2 cellular contexts compared by ENCODE assay signal in the genomic region with DNA sequence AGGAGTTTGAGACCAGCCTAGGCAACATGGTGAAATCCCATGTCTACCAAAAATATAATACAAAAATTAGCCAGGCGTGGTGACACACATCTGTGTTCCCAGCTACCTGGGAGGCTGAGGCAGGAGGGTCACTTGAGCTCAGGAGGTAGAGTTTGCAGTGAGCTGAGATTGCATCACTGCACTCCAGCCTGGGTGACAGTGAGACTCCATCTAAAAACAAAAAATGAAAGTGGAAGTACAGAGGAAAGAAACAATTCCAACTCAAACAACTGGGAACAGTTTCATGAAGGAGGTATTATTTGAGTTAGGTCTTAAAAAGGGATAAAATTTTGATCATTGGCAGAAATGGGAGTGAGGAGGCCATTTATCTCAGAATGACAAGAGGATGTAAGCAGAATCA.
TF ChIP-seq lines count a peak whose summit lies in the region.

No MANE protein-coding gene starts in this region.

TF ChIP-seq in K562, 482 proteins besides CTCF, POLR2A, EP300 and RAD21:
- TF ChIP-seq CCNT2 (IDR thresholded peaks at IDR 0.05; ENCODE audit: borderline replicate concordance, extremely low read depth, insufficient read length, low read depth, low read length) (no peak), RB1 (IDR thresholded peaks at IDR 0.05; ENCODE audit: low read depth) (no peak), RFX1 (IDR thresholded peaks at IDR 0.05) (no peak), L3MBTL2 (IDR thresholded peaks at IDR 0.05) (no peak), ZC3H11A (IDR thresholded peaks at IDR 0.05; ENCODE audit: low read depth, low read length) (no peak), CEBPB (tag; IDR thresholded peaks at IDR 0.05) (peak; percentile 70), TRIM28 (IDR thresholded peaks at IDR 0.05) (no peak), CEBPG (CRISPR knock-in tag; IDR thresholded peaks at IDR 0.05) (no peak), CEBPG (tag; conservative IDR thresholded peaks at IDR 0.05 in 1 of 2, IDR thresholded peaks at IDR 0.05 in 1 of 2) (peak; percentile 60; a peak in 2 of 4 replicates), HDAC2 (IDR thresholded peaks at IDR 0.05) (no peak)
- TF ChIP-seq, protein P1, sequence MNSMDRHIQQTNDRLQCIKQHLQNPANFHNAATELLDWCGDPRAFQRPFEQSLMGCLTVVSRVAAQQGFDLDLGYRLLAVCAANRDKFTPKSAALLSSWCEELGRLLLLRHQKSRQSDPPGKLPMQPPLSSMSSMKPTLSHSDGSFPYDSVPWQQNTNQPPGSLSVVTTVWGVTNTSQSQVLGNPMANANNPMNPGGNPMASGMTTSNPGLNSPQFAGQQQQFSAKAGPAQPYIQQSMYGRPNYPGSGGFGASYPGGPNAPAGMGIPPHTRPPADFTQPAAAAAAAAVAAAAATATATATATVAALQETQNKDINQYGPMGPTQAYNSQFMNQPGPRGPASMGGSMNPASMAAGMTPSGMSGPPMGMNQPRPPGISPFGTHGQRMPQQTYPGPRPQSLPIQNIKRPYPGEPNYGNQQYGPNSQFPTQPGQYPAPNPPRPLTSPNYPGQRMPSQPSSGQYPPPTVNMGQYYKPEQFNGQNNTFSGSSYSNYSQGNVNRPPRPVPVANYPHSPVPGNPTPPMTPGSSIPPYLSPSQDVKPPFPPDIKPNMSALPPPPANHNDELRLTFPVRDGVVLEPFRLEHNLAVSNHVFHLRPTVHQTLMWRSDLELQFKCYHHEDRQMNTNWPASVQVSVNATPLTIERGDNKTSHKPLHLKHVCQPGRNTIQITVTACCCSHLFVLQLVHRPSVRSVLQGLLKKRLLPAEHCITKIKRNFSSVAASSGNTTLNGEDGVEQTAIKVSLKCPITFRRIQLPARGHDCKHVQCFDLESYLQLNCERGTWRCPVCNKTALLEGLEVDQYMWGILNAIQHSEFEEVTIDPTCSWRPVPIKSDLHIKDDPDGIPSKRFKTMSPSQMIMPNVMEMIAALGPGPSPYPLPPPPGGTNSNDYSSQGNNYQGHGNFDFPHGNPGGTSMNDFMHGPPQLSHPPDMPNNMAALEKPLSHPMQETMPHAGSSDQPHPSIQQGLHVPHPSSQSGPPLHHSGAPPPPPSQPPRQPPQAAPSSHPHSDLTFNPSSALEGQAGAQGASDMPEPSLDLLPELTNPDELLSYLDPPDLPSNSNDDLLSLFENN (IDR thresholded peaks at IDR 0.05; ENCODE audit: low read depth in 2 of 2, low read length in 2 of 2): no peak
- TF ChIP-seq, protein P2, sequence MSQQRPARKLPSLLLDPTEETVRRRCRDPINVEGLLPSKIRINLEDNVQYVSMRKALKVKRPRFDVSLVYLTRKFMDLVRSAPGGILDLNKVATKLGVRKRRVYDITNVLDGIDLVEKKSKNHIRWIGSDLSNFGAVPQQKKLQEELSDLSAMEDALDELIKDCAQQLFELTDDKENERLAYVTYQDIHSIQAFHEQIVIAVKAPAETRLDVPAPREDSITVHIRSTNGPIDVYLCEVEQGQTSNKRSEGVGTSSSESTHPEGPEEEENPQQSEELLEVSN (IDR thresholded peaks at IDR 0.05; ENCODE audit: borderline replicate concordance in 1 of 2, extremely low read depth in 1 of 2, insufficient read depth in 1 of 2, insufficient read length in 1 of 2, low read depth in 1 of 2, low read length in 1 of 2, poor library complexity in 1 of 2, severe bottlenecking in 1 of 2): no peak
- TF ChIP-seq, protein P3, sequence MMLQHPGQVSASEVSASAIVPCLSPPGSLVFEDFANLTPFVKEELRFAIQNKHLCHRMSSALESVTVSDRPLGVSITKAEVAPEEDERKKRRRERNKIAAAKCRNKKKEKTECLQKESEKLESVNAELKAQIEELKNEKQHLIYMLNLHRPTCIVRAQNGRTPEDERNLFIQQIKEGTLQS (IDR thresholded peaks at IDR 0.05): peak; percentile 85
- TF ChIP-seq, protein P3 (CRISPR knock-in tag; conservative IDR thresholded peaks at IDR 0.05): no peak
- TF ChIP-seq, protein P4, sequence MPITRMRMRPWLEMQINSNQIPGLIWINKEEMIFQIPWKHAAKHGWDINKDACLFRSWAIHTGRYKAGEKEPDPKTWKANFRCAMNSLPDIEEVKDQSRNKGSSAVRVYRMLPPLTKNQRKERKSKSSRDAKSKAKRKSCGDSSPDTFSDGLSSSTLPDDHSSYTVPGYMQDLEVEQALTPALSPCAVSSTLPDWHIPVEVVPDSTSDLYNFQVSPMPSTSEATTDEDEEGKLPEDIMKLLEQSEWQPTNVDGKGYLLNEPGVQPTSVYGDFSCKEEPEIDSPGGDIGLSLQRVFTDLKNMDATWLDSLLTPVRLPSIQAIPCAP (CRISPR knock-in tag; IDR thresholded peaks at IDR 0.05; ENCODE audit: borderline replicate concordance): no peak

TF ChIP-seq in liver, 16 proteins besides CTCF, POLR2A, EP300 and RAD21:
- TF ChIP-seq GABPA (IDR thresholded peaks at IDR 0.05 in 1 of 2, conservative IDR thresholded peaks at IDR 0.05 in 1 of 2) (no peak), RXRA (IDR thresholded peaks at IDR 0.05) (peak; percentile 28 to 50), SP1 (IDR thresholded peaks at IDR 0.05) (peak; percentile 46), YY1 (IDR thresholded peaks at IDR 0.05) (peak; percentile 66), HNF4G (IDR thresholded peaks at IDR 0.05) (no peak), JUND (IDR thresholded peaks at IDR 0.05) (no peak), NR2F2 (IDR thresholded peaks at IDR 0.05) (no peak), HNF4A (conservative IDR thresholded peaks at IDR 0.05) (peak; percentile 26 to 38)
- TF ChIP-seq, protein P5, sequence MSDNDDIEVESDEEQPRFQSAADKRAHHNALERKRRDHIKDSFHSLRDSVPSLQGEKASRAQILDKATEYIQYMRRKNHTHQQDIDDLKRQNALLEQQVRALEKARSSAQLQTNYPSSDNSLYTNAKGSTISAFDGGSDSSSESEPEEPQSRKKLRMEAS (IDR thresholded peaks at IDR 0.05): no peak
- TF ChIP-seq, protein P6, sequence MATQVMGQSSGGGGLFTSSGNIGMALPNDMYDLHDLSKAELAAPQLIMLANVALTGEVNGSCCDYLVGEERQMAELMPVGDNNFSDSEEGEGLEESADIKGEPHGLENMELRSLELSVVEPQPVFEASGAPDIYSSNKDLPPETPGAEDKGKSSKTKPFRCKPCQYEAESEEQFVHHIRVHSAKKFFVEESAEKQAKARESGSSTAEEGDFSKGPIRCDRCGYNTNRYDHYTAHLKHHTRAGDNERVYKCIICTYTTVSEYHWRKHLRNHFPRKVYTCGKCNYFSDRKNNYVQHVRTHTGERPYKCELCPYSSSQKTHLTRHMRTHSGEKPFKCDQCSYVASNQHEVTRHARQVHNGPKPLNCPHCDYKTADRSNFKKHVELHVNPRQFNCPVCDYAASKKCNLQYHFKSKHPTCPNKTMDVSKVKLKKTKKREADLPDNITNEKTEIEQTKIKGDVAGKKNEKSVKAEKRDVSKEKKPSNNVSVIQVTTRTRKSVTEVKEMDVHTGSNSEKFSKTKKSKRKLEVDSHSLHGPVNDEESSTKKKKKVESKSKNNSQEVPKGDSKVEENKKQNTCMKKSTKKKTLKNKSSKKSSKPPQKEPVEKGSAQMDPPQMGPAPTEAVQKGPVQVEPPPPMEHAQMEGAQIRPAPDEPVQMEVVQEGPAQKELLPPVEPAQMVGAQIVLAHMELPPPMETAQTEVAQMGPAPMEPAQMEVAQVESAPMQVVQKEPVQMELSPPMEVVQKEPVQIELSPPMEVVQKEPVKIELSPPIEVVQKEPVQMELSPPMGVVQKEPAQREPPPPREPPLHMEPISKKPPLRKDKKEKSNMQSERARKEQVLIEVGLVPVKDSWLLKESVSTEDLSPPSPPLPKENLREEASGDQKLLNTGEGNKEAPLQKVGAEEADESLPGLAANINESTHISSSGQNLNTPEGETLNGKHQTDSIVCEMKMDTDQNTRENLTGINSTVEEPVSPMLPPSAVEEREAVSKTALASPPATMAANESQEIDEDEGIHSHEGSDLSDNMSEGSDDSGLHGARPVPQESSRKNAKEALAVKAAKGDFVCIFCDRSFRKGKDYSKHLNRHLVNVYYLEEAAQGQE (IDR thresholded peaks at IDR 0.05): no peak
- TF ChIP-seq, protein P3 (IDR thresholded peaks at IDR 0.05): peak; percentile 97
